ENCODE assay signal across 9 cellular contexts in the genomic region with DNA sequence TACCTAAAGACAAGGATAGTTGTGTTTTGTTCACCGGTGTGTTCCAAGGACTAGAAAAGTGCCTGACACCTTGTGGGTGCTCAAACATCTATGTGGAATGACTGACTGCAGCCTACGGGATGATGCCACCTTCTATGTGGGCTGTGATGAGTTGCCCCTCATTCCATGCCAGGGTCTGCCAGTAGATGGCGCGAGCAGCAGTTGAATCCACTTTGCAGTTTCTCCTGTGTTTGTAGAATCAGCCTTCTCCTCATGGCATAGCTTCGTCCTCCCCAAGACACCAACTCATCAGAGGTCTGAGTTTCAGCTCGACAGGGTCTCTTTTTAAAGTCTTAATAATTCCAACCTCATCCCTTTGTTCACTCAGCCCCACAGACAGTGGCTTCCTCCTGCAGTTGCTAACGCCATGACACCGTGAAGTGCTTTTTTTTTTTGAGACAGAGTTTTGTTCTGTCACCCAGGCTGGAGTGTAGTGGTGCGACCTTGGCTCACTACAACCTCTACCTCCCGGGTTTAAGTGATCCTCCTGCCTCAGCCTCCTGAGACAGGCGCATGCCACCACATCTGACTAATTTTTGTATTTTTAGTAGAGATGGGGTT.
A peak's percentile ranks its signal among the peaks of the same experiment; 100 is the strongest.
DNase-seq lines count a peak whose midpoint lies in the region; ATAC-seq and TF ChIP-seq lines count a peak whose summit lies in the region.
"Had no signal": no experiment of that assay in that cellular context is flagged by ENCODE, and none has a peak within 500 bp of the region (broad histone marks: within the 10 kb centered on the region; RNA-seq: fewer than 3 reads in every experiment).

No MANE protein-coding gene starts in this region.

- DNase-seq in CD4-positive, alpha-beta memory T cell = peak in 4 of 5 donors; percentile 8 to 22 (median 12)
- DNase-seq in NCI-H1105 treated with DMSO at 0.1 percent for 48 hours (lab: John Stamatoyannopoulos, UW) = peak; percentile 6
- peak in 3 of 5 experiments; percentile 16 to 56 (median 39) for DNase-seq in T-helper 2 cell
- DNase-seq in cerebellum (ENCODE audit: low spot score) = peak; percentile 9
- peak in 2 of 3 donors; percentile 61 to 67 for DNase-seq in right lobe of liver
- peak; percentile 16 to 74 for DNase-seq in stimulated activated effector memory CD8-positive, alpha-beta T cell treated with anti-CD3 and anti-CD28 coated beads, Interleukin-12 subunit alpha, Interleukin-12 subunit beta, amount 100 ng/mL, for 72 hours (ENCODE audit: low spot score in 2 of 2)

- 41% methylated on average over 11 of the region's 11 CpGs for WGBS in right lobe of liver (ENCODE audit: insufficient coverage, low coverage, low lambda C conversion rate, missing lambda C conversion rate)

- peaks cover 0 to 17% (median 10%) of the 10 kb centered on the region in 8 donors for H3K9me3 Mint-ChIP-seq in CD4-positive, alpha-beta memory T cell
- H3K9me3 Mint-ChIP-seq in stimulated activated effector memory CD8-positive, alpha-beta T cell treated with anti-CD3 and anti-CD28 coated beads, Interleukin-12 subunit alpha, Interleukin-12 subunit beta, amount 100 ng/mL, for 72 hours = peaks cover 5% of the 10 kb centered on the region

- no peaks in the 10 kb centered on the region for H3K36me3 ChIP-seq in CD4-positive, alpha-beta memory T cell (ENCODE audit: insufficient read depth, low read length)
- H3K36me3 ChIP-seq in right lobe of liver = no peaks in the 10 kb centered on the region

- H3K4me3 ChIP-seq in CD4-positive, alpha-beta memory T cell (ENCODE audit: low read length in 2 of 2) = no peak overlapping the region
- H3K4me3 ChIP-seq in right lobe of liver = no peak overlapping the region

- H3K27me3 ChIP-seq in CD4-positive, alpha-beta memory T cell (ENCODE audit: insufficient read depth, low read length) = no peaks in the 10 kb centered on the region
- H3K27me3 ChIP-seq in right lobe of liver = no peaks in the 10 kb centered on the region

- H3K4me1 Mint-ChIP-seq in CD4-positive, alpha-beta memory T cell = peaks cover 0 to 11% (median 8%) of the 10 kb centered on the region in 4 donors
- H3K4me1 Mint-ChIP-seq in stimulated activated effector memory CD8-positive, alpha-beta T cell treated with anti-CD3 and anti-CD28 coated beads, Interleukin-12 subunit alpha, Interleukin-12 subunit beta, amount 100 ng/mL, for 72 hours = no peaks in the 10 kb centered on the region
- H3K4me1 Mint-ChIP-seq: IgD-negative memory B cell had no signal

- CTCF ChIA-PET in CD4-positive, alpha-beta memory T cell (lab: Charles Lee; ENCODE audit: partially characterized antibody) = interaction anchor here (0.7 to 4.4 kb wide), 9 partner anchors 12 to 398 kb away, joined by 3 to 30 read pairs (median 3); no protein-coding TSS in a partner anchor

- intact Hi-C loops in CD4-positive, alpha-beta memory T cell (cut with micrococcal nuclease) = no loop called here
- intact Hi-C loops in right lobe of liver (cut with DNase I) = no loop called here

- no peak overlapping the region for H3K27ac Mint-ChIP-seq in CD4-positive, alpha-beta memory T cell
- no peak overlapping the region for H3K27ac Mint-ChIP-seq in stimulated activated effector memory CD8-positive, alpha-beta T cell treated with anti-CD3 and anti-CD28 coated beads, Interleukin-12 subunit alpha, Interleukin-12 subunit beta, amount 100 ng/mL, for 72 hours
- H3K27ac Mint-ChIP-seq: IgD-negative memory B cell had no signal

- peak; percentile 68 to 82 (median 69) for TF ChIP-seq CTCF in right lobe of liver (IDR thresholded peaks at IDR 0.05)

- H3K4me3 Mint-ChIP-seq in CD4-positive, alpha-beta memory T cell = no peak overlapping the region
- H3K4me3 Mint-ChIP-seq in stimulated activated effector memory CD8-positive, alpha-beta T cell treated with anti-CD3 and anti-CD28 coated beads, Interleukin-12 subunit alpha, Interleukin-12 subunit beta, amount 100 ng/mL, for 72 hours = no peak overlapping the region

- H3K27me3 Mint-ChIP-seq in CD4-positive, alpha-beta memory T cell = peaks cover 0 to 2% of the 10 kb centered on the region in 2 donors

- ATAC-seq in GM19438 (IDR thresholded peaks at IDR 0.05; ENCODE audit: low read depth, unreplicated experiment) = peak; percentile 77
- peak; percentile 79 to 88 (median 84) for ATAC-seq in right lobe of liver
- ATAC-seq in stimulated activated effector memory CD8-positive, alpha-beta T cell treated with anti-CD3 and anti-CD28 coated beads, Interleukin-12 subunit alpha, Interleukin-12 subunit beta, amount 100 ng/mL, for 72 hours = peak; percentile 72
- ATAC-seq in GM19324 (IDR thresholded peaks at IDR 0.05; ENCODE audit: low FRiP score, unreplicated experiment) = no peak

- H3K4me1 ChIP-seq in CD4-positive, alpha-beta memory T cell (ENCODE audit: insufficient read depth, low read length) = peaks cover 4% of the 10 kb centered on the region
- H3K4me1 ChIP-seq in right lobe of liver = no peaks in the 10 kb centered on the region

- POLR2A ChIA-PET in CD4-positive, alpha-beta memory T cell (lab: Charles Lee; ENCODE audit: partially characterized antibody) = no interaction called here

- no peak overlapping the region for H3K27ac ChIP-seq in CD4-positive, alpha-beta memory T cell (ENCODE audit: low read depth, low read length)
- H3K27ac ChIP-seq in right lobe of liver = no peak overlapping the region

- no peaks in the 10 kb centered on the region for H3K36me3 Mint-ChIP-seq in CD4-positive, alpha-beta memory T cell
- no peaks in the 10 kb centered on the region for H3K36me3 Mint-ChIP-seq in stimulated activated effector memory CD8-positive, alpha-beta T cell treated with anti-CD3 and anti-CD28 coated beads, Interleukin-12 subunit alpha, Interleukin-12 subunit beta, amount 100 ng/mL, for 72 hours

- no peak for TF ChIP-seq POLR2A in right lobe of liver (IDR thresholded peaks at IDR 0.05)

- no peaks in the 10 kb centered on the region for H3K9me3 ChIP-seq in CD4-positive, alpha-beta memory T cell (ENCODE audit: control insufficient read depth in 1 of 2, low read length in 2 of 2)
- H3K9me3 ChIP-seq in right lobe of liver = no peaks in the 10 kb centered on the region

Comparison
In these comparisons a context has a peak if more than half of its experiments do, and no peak if none do; other contexts are left out.
1. DNase-seq: peak in every context shown above with its lines; median percentile 64 in right lobe of liver; 45 in stimulated activated effector memory CD8-positive, alpha-beta T cell treated with anti-CD3 and anti-CD28 coated beads, Interleukin-12 subunit alpha, Interleukin-12 subunit beta, amount 100 ng/mL, for 72 hours; 39 in T-helper 2 cell; 12 in CD4-positive, alpha-beta memory T cell; 9 in cerebellum; 6 in NCI-H1105 treated with DMSO at 0.1 percent for 48 hours.